In the genomic region with DNA sequence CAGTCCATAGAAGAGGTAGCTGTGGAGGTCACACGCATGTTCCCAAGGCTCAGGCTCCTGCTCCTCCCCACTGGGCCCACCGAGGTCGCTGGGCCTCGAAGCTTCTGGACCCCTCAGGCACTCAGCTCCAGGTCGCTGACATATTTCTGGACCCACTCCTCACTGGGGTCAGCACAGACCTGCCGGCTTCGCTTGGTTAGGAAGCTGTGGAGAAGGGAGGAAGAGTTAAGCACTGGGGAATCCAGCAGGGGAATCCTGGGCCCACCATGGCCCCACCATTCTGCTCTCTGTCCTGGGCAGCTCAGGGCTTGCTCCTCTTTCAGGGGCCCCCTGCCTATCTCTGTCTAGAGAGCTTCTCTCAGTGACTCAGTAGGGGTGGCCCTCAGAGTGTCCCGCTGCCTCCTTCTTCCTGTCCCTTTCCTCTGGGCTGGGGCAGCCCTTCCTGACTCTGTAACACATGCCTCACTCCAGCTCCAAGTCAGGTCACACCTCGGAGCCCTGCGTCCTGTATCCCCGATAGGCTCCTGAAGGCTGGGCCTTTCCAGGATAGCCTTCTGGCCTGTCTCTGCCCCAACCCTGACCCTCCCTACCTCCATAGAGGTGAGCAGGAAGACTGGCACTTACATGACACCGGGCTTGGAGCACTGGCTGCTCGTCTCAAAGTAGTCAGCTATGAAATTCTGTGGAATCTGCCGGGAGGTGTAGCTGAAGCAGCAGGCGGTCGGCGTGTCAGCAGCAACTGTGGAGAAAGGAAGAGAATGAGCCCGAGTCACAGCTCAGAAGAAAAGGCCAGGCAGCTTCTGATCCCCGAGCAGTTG, we compare ENCODE assay signal across 1 cellular context.
TF ChIP-seq lines count a peak whose summit lies in the region.

No MANE protein-coding gene starts in this region.

TF ChIP-seq in GM23338, 12 proteins besides CTCF, POLR2A, EP300 and RAD21 (continued from another document):
- TF ChIP-seq ZNF462 (CRISPR knock-in tag; IDR thresholded peaks at IDR 0.05) = no peak
- TF ChIP-seq EZH2 (IDR thresholded peaks at IDR 0.05; ENCODE audit: low read depth, unreplicated experiment) = no peak
TF ChIP-seq in GM23338: peak in this region for 0.
